ENCODE assay signal across 18 cellular contexts in genomic region chr18:36354989-36355388, GRCh38.
DNase-seq lines count a peak whose midpoint lies in the region; ATAC-seq and TF ChIP-seq lines count a peak whose summit lies in the region.
"Had no signal": no experiment of that assay in that cellular context is flagged by ENCODE, and none has a peak within 500 bp of the region (broad histone marks: within the 10 kb centered on the region; RNA-seq: fewer than 3 reads in every experiment).

No MANE protein-coding gene starts in this region.

- peak; percentile 24 for ATAC-seq in SK-N-SH treated with all-trans-retinoic acid at 6 μM for 48 hours
- no peak for ATAC-seq in HG03354 (IDR thresholded peaks at IDR 0.05; ENCODE audit: poor library complexity, severe bottlenecking, unreplicated experiment)
- ATAC-seq: left colon; naive thymus-derived CD8-positive, alpha-beta T cell had no signal

- DNase-seq in AG09309 (ENCODE audit: low read depth) (peak; percentile 61), EL (peak; percentile 69), fibroblast of peridontal ligament (ENCODE audit: extremely low read depth) (peak; percentile 89), globus pallidus (ENCODE audit: low spot score) (no peak), GOT3 (lab: John Stamatoyannopoulos, UW) (no peak)
- DNase-seq: activated CD8-positive, alpha-beta memory T cell treated with anti-CD3 and anti-CD28 coated beads for 24 hours; amygdala; left colon; MM.1S; naive thymus-derived CD8-positive, alpha-beta T cell; NCI-H345; Peyer's patch; right cardiac atrium; T-helper 9 cell; transverse colon had no signal

- no peak for TF ChIP-seq CTCF in AG09309 (IDR thresholded peaks at IDR 0.05; ENCODE audit: control insufficient read depth, insufficient read depth, low read depth, low read length, missing control alignments)

- no peak overlapping the region for H3K4me3 ChIP-seq in AG09309 (ENCODE audit: control insufficient read depth, low read depth, low read length)
- H3K4me3 ChIP-seq: heart left ventricle, Peyer's patch, transverse colon had no signal

TF ChIP-seq in SK-N-SH treated with all-trans-retinoic acid at 6 μM for 48 hours, 23 proteins besides CTCF, POLR2A, EP300 and RAD21:
- TF ChIP-seq, protein P1, sequence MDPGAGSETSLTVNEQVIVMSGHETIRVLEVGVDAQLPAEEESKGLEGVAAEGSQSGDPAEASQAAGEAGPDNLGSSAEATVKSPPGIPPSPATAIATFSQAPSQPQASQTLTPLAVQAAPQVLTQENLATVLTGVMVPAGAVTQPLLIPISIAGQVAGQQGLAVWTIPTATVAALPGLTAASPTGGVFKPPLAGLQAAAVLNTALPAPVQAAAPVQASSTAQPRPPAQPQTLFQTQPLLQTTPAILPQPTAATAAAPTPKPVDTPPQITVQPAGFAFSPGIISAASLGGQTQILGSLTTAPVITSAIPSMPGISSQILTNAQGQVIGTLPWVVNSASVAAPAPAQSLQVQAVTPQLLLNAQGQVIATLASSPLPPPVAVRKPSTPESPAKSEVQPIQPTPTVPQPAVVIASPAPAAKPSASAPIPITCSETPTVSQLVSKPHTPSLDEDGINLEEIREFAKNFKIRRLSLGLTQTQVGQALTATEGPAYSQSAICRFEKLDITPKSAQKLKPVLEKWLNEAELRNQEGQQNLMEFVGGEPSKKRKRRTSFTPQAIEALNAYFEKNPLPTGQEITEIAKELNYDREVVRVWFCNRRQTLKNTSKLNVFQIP (CRISPR knock-in tag; IDR thresholded peaks at IDR 0.05; ENCODE audit: borderline replicate concordance, low read depth): no peak
- no peak for TF ChIP-seq ZNF8 (CRISPR knock-in tag; IDR thresholded peaks at IDR 0.05)
- TF ChIP-seq ISL1 (CRISPR knock-in tag; IDR thresholded peaks at IDR 0.05): no peak
- no peak for TF ChIP-seq CSRNP3 (CRISPR knock-in tag; IDR thresholded peaks at IDR 0.05)

Comparison
In these comparisons a context has a peak if more than half of its experiments do, and no peak if none do; other contexts are left out.
1. DNase-seq: peak in AG09309 (single experiment), EL (single experiment) and fibroblast of peridontal ligament (single experiment); none in globus pallidus (single experiment) and GOT3 (single experiment).